Comparison of ENCODE assay signal across 1 cellular context in the genomic region with DNA sequence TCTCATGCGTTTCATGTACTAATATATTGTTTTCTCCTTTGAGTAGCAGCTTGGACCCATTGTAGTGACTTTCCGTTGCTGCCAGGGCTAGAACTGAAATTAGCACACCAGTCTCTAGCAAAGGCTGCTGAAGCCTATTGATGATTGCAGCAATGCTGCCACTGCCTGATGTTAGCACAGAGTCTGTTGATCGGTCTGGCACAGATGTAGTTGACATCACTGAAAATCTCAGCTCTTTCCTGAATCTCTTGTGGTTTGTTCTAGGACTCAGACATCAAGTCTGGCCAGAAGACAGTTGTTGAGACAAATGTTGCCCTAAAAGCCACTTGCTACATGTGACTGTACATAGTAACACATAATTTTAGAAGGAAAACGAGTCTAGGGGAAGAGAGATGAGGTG.
TF ChIP-seq lines count a peak whose summit lies in the region.

No MANE protein-coding gene starts in this region.

TF ChIP-seq in K562, 482 proteins besides CTCF, POLR2A, EP300 and RAD21:
- TF ChIP-seq MBD2 (IDR thresholded peaks at IDR 0.05; ENCODE audit: borderline replicate concordance, low read depth) (no peak), TFE3 (CRISPR knock-in tag; IDR thresholded peaks at IDR 0.05) (no peak), POLR2AphosphoS2 (IDR thresholded peaks at IDR 0.05; ENCODE audit: low read length) (0 out of 2 replicates have a peak, but pooled peaks have one; percentile 45), ZNF778 (CRISPR knock-in tag; IDR thresholded peaks at IDR 0.05) (no peak), KDM1A (IDR thresholded peaks at IDR 0.05) (peak in 1 of 2 experiments; percentile 42; a peak in 1 of 4 replicates), MEF2A (IDR thresholded peaks at IDR 0.05; ENCODE audit: control insufficient read depth, low read depth, low read length) (no peak), SMAD4 (CRISPR knock-in tag; conservative IDR thresholded peaks at IDR 0.05) (0 out of 2 replicates have a peak, but pooled peaks have one; percentile 26)
